9 cellular contexts compared by ENCODE assay signal in genomic region chr11:65851083-65851579, GRCh38. TPM values are rescaled to one million over a fixed set of nuclear protein-coding genes. Genes with fewer than 3 reads are reported as not detected.
A peak's percentile ranks its signal among the peaks of the same experiment; 100 is the strongest.
DNase-seq lines count a peak whose midpoint lies in the region; ATAC-seq and TF ChIP-seq lines count a peak whose summit lies in the region.
"Had no signal": no experiment of that assay in that cellular context is flagged by ENCODE, and none has a peak within 500 bp of the region (broad histone marks: within the 10 kb centered on the region; RNA-seq: fewer than 3 reads in every experiment).

No MANE protein-coding gene starts in this region.

- H3K36me3 ChIP-seq in DND-41 (ENCODE audit: insufficient read depth, low read length) (peaks cover 49% of the 10 kb centered on the region), mesenchymal stem cell (ENCODE audit: control insufficient read depth in 1 of 2, insufficient read depth in 2 of 2, low read depth in 1 of 2, low read length in 2 of 2) (peaks cover 54 to 62% of the 10 kb centered on the region in 2 experiments)

- ATAC-seq in DND-41 (ENCODE audit: insufficient read depth, low read depth) (peak; percentile 55), HG02884 (IDR thresholded peaks at IDR 0.05; ENCODE audit: unreplicated experiment) (no peak)

- peaks cover 5% of the 10 kb centered on the region for H3K79me1 ChIP-seq in mesenchymal stem cell (replicated peaks; ENCODE audit: low read length, poor library complexity, severe bottlenecking)

- H3K4me3 ChIP-seq in DND-41 (ENCODE audit: low read depth in 1 of 2, low read length in 2 of 2) = no peak overlapping the region
- no peak overlapping the region for H3K4me3 ChIP-seq in mesenchymal stem cell (ENCODE audit: insufficient read depth in 1 of 2, low read depth in 1 of 2, low read length in 2 of 2)

- H4K8ac ChIP-seq in mesenchymal stem cell (ENCODE audit: low read length) = peak overlapping the region; percentile 39

- H3K4ac ChIP-seq in mesenchymal stem cell (ENCODE audit: low read depth in 1 of 2, low read length in 2 of 2) = no peak overlapping the region

- no peak overlapping the region for H2BK12ac ChIP-seq in mesenchymal stem cell (ENCODE audit: low read length in 2 of 2)

- no peak overlapping the region for H2BK15ac ChIP-seq in mesenchymal stem cell (ENCODE audit: low read depth, poor library complexity, severe bottlenecking)

- H3K9me3 ChIP-seq in DND-41 (ENCODE audit: insufficient read depth, low read length, severe bottlenecking) (no peaks in the 10 kb centered on the region), mesenchymal stem cell (ENCODE audit: control insufficient read depth, low read length) (peaks cover 5% of the 10 kb centered on the region)

- H3K27me3 Mint-ChIP-seq in activated naive CD8-positive, alpha-beta T cell treated with anti-CD3 and anti-CD28 coated beads for 36 hours = no peaks in the 10 kb centered on the region

- no peak overlapping the region for H3K18ac ChIP-seq in mesenchymal stem cell (ENCODE audit: low read depth in 1 of 2, low read length in 2 of 2)

- peaks cover 7% of the 10 kb centered on the region for H3K9me3 Mint-ChIP-seq in activated naive CD8-positive, alpha-beta T cell treated with anti-CD3 and anti-CD28 coated beads for 36 hours

- no peak overlapping the region for H2AFZ ChIP-seq in DND-41 (ENCODE audit: low read depth, low read length)
- no peak overlapping the region for H2AFZ ChIP-seq in mesenchymal stem cell (ENCODE audit: low read depth, low read length)

- H3K27me3 ChIP-seq in DND-41 (ENCODE audit: insufficient read depth, low read length, poor library complexity) (no peaks in the 10 kb centered on the region), mesenchymal stem cell (ENCODE audit: control insufficient read depth in 1 of 2, insufficient read depth in 1 of 2, low read length in 2 of 2) (no peaks in the 10 kb centered on the region)

- no peak overlapping the region for H3K4me2 ChIP-seq in DND-41 (ENCODE audit: insufficient read depth, low read length)
- no peak overlapping the region for H3K4me2 ChIP-seq in mesenchymal stem cell (ENCODE audit: low read length, poor library complexity, severe bottlenecking)

- WGBS in mesenchymal stem cell = 96% methylated on average over 13 of the region's 14 CpGs

- no peak overlapping the region for H3K27ac ChIP-seq in DND-41 (ENCODE audit: low read length)
- no peak overlapping the region for H3K27ac ChIP-seq in mesenchymal stem cell (ENCODE audit: low read length, poor library complexity, severe bottlenecking)

- no peak overlapping the region for H3K9ac ChIP-seq in DND-41 (ENCODE audit: low read depth, low read length)
- no peak overlapping the region for H3K9ac ChIP-seq in mesenchymal stem cell (ENCODE audit: low read length)

- H3K27ac Mint-ChIP-seq in activated naive CD8-positive, alpha-beta T cell treated with anti-CD3 and anti-CD28 coated beads for 36 hours = peak overlapping the region; percentile 34

- no peak overlapping the region for H3K14ac ChIP-seq in mesenchymal stem cell (ENCODE audit: low read length in 2 of 2)

- peak; percentile 89 for TF ChIP-seq CTCF in DND-41 (IDR thresholded peaks at IDR 0.05; ENCODE audit: borderline replicate concordance, extremely low read depth, low read length, poor library complexity, severe bottlenecking)

- DNase-seq in DND-41 (peak; percentile 61), HT1080 (ENCODE audit: low read depth) (peak; percentile 66), mesenchymal stem cell (peak; percentile 33), AG08395 (ENCODE audit: low spot score) (no peak), ureter (ENCODE audit: low spot score) (no peak), anterior cingulate cortex (lab: John Stamatoyannopoulos, UW) (no peak)
- DNase-seq in activated naive CD8-positive, alpha-beta T cell treated with anti-CD3 and anti-CD28 coated beads for 36 hours = no peak
- DNase-seq: stimulated activated naive CD4-positive, alpha-beta T cell treated with Interleukin-2 at 50 U/mL for 16 hours had no signal

- H3K4me1 Mint-ChIP-seq in activated naive CD8-positive, alpha-beta T cell treated with anti-CD3 and anti-CD28 coated beads for 36 hours = peaks cover 24% of the 10 kb centered on the region

- H2BK5ac ChIP-seq in mesenchymal stem cell (ENCODE audit: low read depth, low read length, poor library complexity, severe bottlenecking) = no peak overlapping the region

- no peak overlapping the region for H2AK5ac ChIP-seq in mesenchymal stem cell (ENCODE audit: low read length, severe bottlenecking)

- no peak overlapping the region for H4K91ac ChIP-seq in mesenchymal stem cell (ENCODE audit: low read length)

- H3K23ac ChIP-seq in mesenchymal stem cell (ENCODE audit: low read length in 2 of 2) = no peak overlapping the region

- no peak overlapping the region for H2BK120ac ChIP-seq in mesenchymal stem cell (ENCODE audit: low read depth, low read length)

- peaks cover 23% of the 10 kb centered on the region for H3K79me2 ChIP-seq in DND-41 (ENCODE audit: insufficient read depth, low read length)

- H3K4me3 Mint-ChIP-seq in activated naive CD8-positive, alpha-beta T cell treated with anti-CD3 and anti-CD28 coated beads for 36 hours = no peak overlapping the region

- H3K36me3 Mint-ChIP-seq in activated naive CD8-positive, alpha-beta T cell treated with anti-CD3 and anti-CD28 coated beads for 36 hours = peaks cover 46% of the 10 kb centered on the region

- H4K20me1 ChIP-seq in DND-41 (ENCODE audit: insufficient read depth, low read length) = peaks cover 54% of the 10 kb centered on the region

- peaks cover 10% of the 10 kb centered on the region for H3K4me1 ChIP-seq in DND-41 (ENCODE audit: insufficient read depth, low read length)
- H3K4me1 ChIP-seq in mesenchymal stem cell (ENCODE audit: control insufficient read depth, insufficient read depth, low read depth, low read length) = peaks cover 28% of the 10 kb centered on the region

RNA-seq across cellular contexts. Expression of gene CFL1, which starts 6.8 kb away (rescaled TPM):
- total RNA-seq in HT1080 (2014; rRNA removed; shearing (Covaris generic)) = 2,329 and 2,647 TPM in 2 replicates
- polyA plus RNA-seq in HT1080 (2015; cell fraction: cytosol; rRNA removed) = 2,316 and 3,158 TPM in 2 replicates
- 1,183 and 1,528 TPM in 2 replicates for polyA plus RNA-seq in HT1080 (2015; cell fraction: nucleus; rRNA removed)
- 1,000 to 10,000 TPM; 1,050 to 1,075 TPM for total RNA-seq in activated naive CD8-positive, alpha-beta T cell treated with anti-CD3 and anti-CD28 coated beads for 36 hours
- 1,234 TPM for polyA plus RNA-seq in mesenchymal stem cell (2013, experiment 1 of 2)
- polyA plus RNA-seq in mesenchymal stem cell (2013, experiment 2 of 2) = 1,236 TPM
- 887 TPM for total RNA-seq in ureter

RNA-seq across cellular contexts. Expression of gene MUS81, which starts 9.1 kb away (rescaled TPM):
- 62.4 and 64.9 TPM in 2 replicates for total RNA-seq in HT1080 (2014; rRNA removed; shearing (Covaris generic))
- 35.3 and 35.6 TPM in 2 replicates for polyA plus RNA-seq in HT1080 (2015; cell fraction: cytosol; rRNA removed)
- polyA plus RNA-seq in HT1080 (2015; cell fraction: nucleus; rRNA removed) = 176 and 189 TPM in 2 replicates
- total RNA-seq in activated naive CD8-positive, alpha-beta T cell treated with anti-CD3 and anti-CD28 coated beads for 36 hours = 10 to 100 TPM; 64.0 to 67.4 TPM
- 36.8 TPM for polyA plus RNA-seq in mesenchymal stem cell (2013, experiment 1 of 2)
- polyA plus RNA-seq in mesenchymal stem cell (2013, experiment 2 of 2) = 36.2 TPM
- total RNA-seq in ureter = 61.7 TPM

RNA-seq across cellular contexts. Expression of gene SNX32, which starts 17.4 kb away (rescaled TPM):
- total RNA-seq in HT1080 (2014; rRNA removed; shearing (Covaris generic)) = not detected in 2 replicates
- polyA plus RNA-seq in HT1080 (2015; cell fraction: cytosol; rRNA removed) = not detected in 2 replicates
- 0.17 and 0.18 TPM in 2 replicates for polyA plus RNA-seq in HT1080 (2015; cell fraction: nucleus; rRNA removed)
- total RNA-seq in activated naive CD8-positive, alpha-beta T cell treated with anti-CD3 and anti-CD28 coated beads for 36 hours = 1 to 10 TPM; 2.4 to 3.3 TPM
- polyA plus RNA-seq in mesenchymal stem cell (2013, experiment 1 of 2) = 0.66 TPM
- polyA plus RNA-seq in mesenchymal stem cell (2013, experiment 2 of 2) = 0.48 TPM
- total RNA-seq in ureter = 2.6 TPM

RNA-seq across cellular contexts. Expression of gene EFEMP2, which starts 21.5 kb away (rescaled TPM):
- 27.9 and 32.0 TPM in 2 replicates for total RNA-seq in HT1080 (2014; rRNA removed; shearing (Covaris generic))
- polyA plus RNA-seq in HT1080 (2015; cell fraction: cytosol; rRNA removed) = 49.0 and 72.9 TPM in 2 replicates
- polyA plus RNA-seq in HT1080 (2015; cell fraction: nucleus; rRNA removed) = 214 and 236 TPM in 2 replicates
- 1 to 10 TPM; 8.5 to 8.9 TPM for total RNA-seq in activated naive CD8-positive, alpha-beta T cell treated with anti-CD3 and anti-CD28 coated beads for 36 hours
- polyA plus RNA-seq in mesenchymal stem cell (2013, experiment 1 of 2) = 306 TPM
- polyA plus RNA-seq in mesenchymal stem cell (2013, experiment 2 of 2) = 314 TPM
- 60.0 TPM for total RNA-seq in ureter

RNA-seq across cellular contexts. Expression of gene CTSW, which starts 28.5 kb away (rescaled TPM):
- total RNA-seq in HT1080 (2014; rRNA removed; shearing (Covaris generic)) = 0.24 and 0.57 TPM in 2 replicates
- 0.09 and 0.16 TPM in 2 replicates for polyA plus RNA-seq in HT1080 (2015; cell fraction: cytosol; rRNA removed)
- polyA plus RNA-seq in HT1080 (2015; cell fraction: nucleus; rRNA removed) = not detected in 2 replicates
- total RNA-seq in activated naive CD8-positive, alpha-beta T cell treated with anti-CD3 and anti-CD28 coated beads for 36 hours = 10 to 100 TPM; 39.3 to 41.5 TPM
- 0.11 TPM for polyA plus RNA-seq in mesenchymal stem cell (2013, experiment 1 of 2)
- polyA plus RNA-seq in mesenchymal stem cell (2013, experiment 2 of 2) = not detected
- total RNA-seq in ureter = 5.7 TPM

Comparison
In these comparisons a context has a peak if more than half of its experiments do, and no peak if none do; other contexts are left out.
1. DNase-seq: peak in DND-41 (single experiment), HT1080 (single experiment) and mesenchymal stem cell (single experiment); none in activated naive CD8-positive, alpha-beta T cell treated with anti-CD3 and anti-CD28 coated beads for 36 hours (single experiment), AG08395 (single experiment), ureter (single experiment) and anterior cingulate cortex (0 of 58).